8 cellular contexts compared by ENCODE assay signal in genomic region chr11:2099523-2100316, GRCh38. TPM values are rescaled to one million over a fixed set of nuclear protein-coding genes. Genes with fewer than 3 reads are reported as not detected.
DNase-seq lines count a peak whose midpoint lies in the region; ATAC-seq, FAIRE-seq and TF ChIP-seq lines count a peak whose summit lies in the region.

No MANE protein-coding gene starts in this region.

- H3K9me3 Mint-ChIP-seq in activated CD8-positive, alpha-beta T cell treated with anti-CD3 and anti-CD28 coated beads for 36 hours = no peaks in the 10 kb centered on the region
- no peaks in the 10 kb centered on the region for H3K9me3 Mint-ChIP-seq in activated CD8-positive, alpha-beta T cell treated with anti-CD3 and anti-CD28 coated beads, Interleukin-2, amount 10 ng/mL, durations not matched to agents 7 days and 5 days (ENCODE audit: insufficient read depth)
- H3K9me3 Mint-ChIP-seq in stimulated activated effector memory CD8-positive, alpha-beta T cell treated with anti-CD3 and anti-CD28 coated beads, Interleukin-12 subunit alpha, Interleukin-12 subunit beta, amount 100 ng/mL, for 72 hours = no peaks in the 10 kb centered on the region

- peaks cover 0 to 10% of the 10 kb centered on the region in 2 donors for H3K4me1 ChIP-seq in kidney (ENCODE audit: control insufficient read depth in 1 of 2, insufficient read depth in 1 of 2, low read depth in 1 of 2, low read length in 2 of 2)

- no peak for TF ChIP-seq CTCF in activated CD8-positive, alpha-beta T cell treated with anti-CD3 and anti-CD28 coated beads for 36 hours (IDR thresholded peaks at IDR 0.05)
- no peak for TF ChIP-seq CTCF in kidney (IDR thresholded peaks at IDR 0.05; ENCODE audit: borderline replicate concordance, extremely low read depth, insufficient read depth)

- H3K9ac ChIP-seq in kidney (ENCODE audit: low read length in 2 of 2) = no peak overlapping the region

- CTCF ChIA-PET in activated CD8-positive, alpha-beta T cell treated with anti-CD3 and anti-CD28 coated beads for 36 hours (lab: Charles Lee) = interaction anchor here (3.5 kb wide), 1 partner anchor 51 kb away, joined by 19 read pairs; no protein-coding TSS in a partner anchor
- CTCF ChIA-PET in activated CD8-positive, alpha-beta T cell treated with anti-CD3 and anti-CD28 coated beads, Interleukin-2, amount 10 ng/mL, durations not matched to agents 7 days and 5 days (lab: Charles Lee) = interaction anchor here (1.4 kb wide), 1 partner anchor 10 kb away, joined by 3 read pairs; no protein-coding TSS in a partner anchor

- no peaks in the 10 kb centered on the region for H3K9me3 ChIP-seq in kidney (ENCODE audit: control insufficient read depth in 1 of 2, low read length in 2 of 2)

- H3K4me3 ChIP-seq in kidney (ENCODE audit: low read length in 2 of 2) = no peak overlapping the region

- H3K36me3 Mint-ChIP-seq in activated CD8-positive, alpha-beta T cell treated with anti-CD3 and anti-CD28 coated beads for 36 hours (ENCODE audit: low read depth) = no peaks in the 10 kb centered on the region
- H3K36me3 Mint-ChIP-seq in activated CD8-positive, alpha-beta T cell treated with anti-CD3 and anti-CD28 coated beads, Interleukin-2, amount 10 ng/mL, durations not matched to agents 7 days and 5 days (ENCODE audit: low read depth) = no peaks in the 10 kb centered on the region
- no peaks in the 10 kb centered on the region for H3K36me3 Mint-ChIP-seq in stimulated activated effector memory CD8-positive, alpha-beta T cell treated with anti-CD3 and anti-CD28 coated beads, Interleukin-12 subunit alpha, Interleukin-12 subunit beta, amount 100 ng/mL, for 72 hours

- POLR2A ChIA-PET in activated CD8-positive, alpha-beta T cell treated with anti-CD3 and anti-CD28 coated beads for 36 hours (lab: Charles Lee) = interaction anchor here (0.9 kb wide), 1 partner anchor 87 kb away, joined by 3 read pairs; no protein-coding TSS in a partner anchor
- POLR2A ChIA-PET in activated CD8-positive, alpha-beta T cell treated with anti-CD3 and anti-CD28 coated beads, Interleukin-2, amount 10 ng/mL, durations not matched to agents 7 days and 5 days (lab: Charles Lee) = no interaction called here

- H3K4me1 Mint-ChIP-seq in activated CD8-positive, alpha-beta T cell treated with anti-CD3 and anti-CD28 coated beads for 36 hours (ENCODE audit: low read depth) = peaks cover 3% of the 10 kb centered on the region
- H3K4me1 Mint-ChIP-seq in activated CD8-positive, alpha-beta T cell treated with anti-CD3 and anti-CD28 coated beads, Interleukin-2, amount 10 ng/mL, durations not matched to agents 7 days and 5 days (ENCODE audit: low read depth) = peaks cover 4% of the 10 kb centered on the region
- peaks cover 6% of the 10 kb centered on the region for H3K4me1 Mint-ChIP-seq in stimulated activated effector memory CD8-positive, alpha-beta T cell treated with anti-CD3 and anti-CD28 coated beads, Interleukin-12 subunit alpha, Interleukin-12 subunit beta, amount 100 ng/mL, for 72 hours

- intact Hi-C loops in activated CD8-positive, alpha-beta T cell treated with anti-CD3 and anti-CD28 coated beads for 36 hours (cut with micrococcal nuclease) = no loop called here
- intact Hi-C loops in kidney (cut with DNase I) = no loop called here

- H3K4me3 Mint-ChIP-seq in activated CD8-positive, alpha-beta T cell treated with anti-CD3 and anti-CD28 coated beads for 36 hours = no peak overlapping the region
- no peak overlapping the region for H3K4me3 Mint-ChIP-seq in activated CD8-positive, alpha-beta T cell treated with anti-CD3 and anti-CD28 coated beads, Interleukin-2, amount 10 ng/mL, durations not matched to agents 7 days and 5 days
- no peak overlapping the region for H3K4me3 Mint-ChIP-seq in stimulated activated effector memory CD8-positive, alpha-beta T cell treated with anti-CD3 and anti-CD28 coated beads, Interleukin-12 subunit alpha, Interleukin-12 subunit beta, amount 100 ng/mL, for 72 hours

- H3K27ac Mint-ChIP-seq in activated CD8-positive, alpha-beta T cell treated with anti-CD3 and anti-CD28 coated beads for 36 hours = no peak overlapping the region
- no peak overlapping the region for H3K27ac Mint-ChIP-seq in activated CD8-positive, alpha-beta T cell treated with anti-CD3 and anti-CD28 coated beads, Interleukin-2, amount 10 ng/mL, durations not matched to agents 7 days and 5 days
- peak overlapping the region; percentile 34 for H3K27ac Mint-ChIP-seq in stimulated activated effector memory CD8-positive, alpha-beta T cell treated with anti-CD3 and anti-CD28 coated beads, Interleukin-12 subunit alpha, Interleukin-12 subunit beta, amount 100 ng/mL, for 72 hours

- H3K27ac ChIP-seq in kidney (ENCODE audit: low read depth in 2 of 2, low read length in 2 of 2) = no peak overlapping the region

- H3K27me3 Mint-ChIP-seq in activated CD8-positive, alpha-beta T cell treated with anti-CD3 and anti-CD28 coated beads for 36 hours = peaks cover 3% of the 10 kb centered on the region
- peaks cover 9% of the 10 kb centered on the region for H3K27me3 Mint-ChIP-seq in activated CD8-positive, alpha-beta T cell treated with anti-CD3 and anti-CD28 coated beads, Interleukin-2, amount 10 ng/mL, durations not matched to agents 7 days and 5 days (ENCODE audit: low read depth)

- no peak for FAIRE-seq in kidney (lab: Jason Lieb, UNC)

- DNase-seq in activated CD8-positive, alpha-beta T cell treated with anti-CD3 and anti-CD28 coated beads for 36 hours = no peak
- no peak for DNase-seq in activated CD8-positive, alpha-beta T cell treated with anti-CD3 and anti-CD28 coated beads, Interleukin-2, amount 10 ng/mL, durations not matched to agents 7 days and 5 days
- DNase-seq in SW480 (ENCODE audit: low spot score) = peak; percentile 69
- DNase-seq in kidney = peak; percentile 75
- no peak for DNase-seq in stimulated activated effector memory CD8-positive, alpha-beta T cell treated with anti-CD3 and anti-CD28 coated beads, Interleukin-12 subunit alpha, Interleukin-12 subunit beta, amount 100 ng/mL, for 72 hours (ENCODE audit: low spot score in 2 of 2)
- no peak for DNase-seq in NCI-H446 treated with DMSO at 0.1 percent for 48 hours (lab: John Stamatoyannopoulos, UW)
- DNase-seq in SHP77 (lab: John Stamatoyannopoulos, UW) = no peak
- DNase-seq in dermis blood vessel endothelial cell = no peak

- ATAC-seq in activated CD8-positive, alpha-beta T cell treated with anti-CD3 and anti-CD28 coated beads for 36 hours = peak; percentile 17
- no peak for ATAC-seq in activated CD8-positive, alpha-beta T cell treated with anti-CD3 and anti-CD28 coated beads, Interleukin-2, amount 10 ng/mL, durations not matched to agents 7 days and 5 days
- ATAC-seq in stimulated activated effector memory CD8-positive, alpha-beta T cell treated with anti-CD3 and anti-CD28 coated beads, Interleukin-12 subunit alpha, Interleukin-12 subunit beta, amount 100 ng/mL, for 72 hours = no peak

- H3K36me3 ChIP-seq in kidney (ENCODE audit: control insufficient read depth in 1 of 2, insufficient read depth in 2 of 2, low read length in 2 of 2) = no peaks in the 10 kb centered on the region

RNA-seq across cellular contexts. Expression of gene IGF2, which starts 39.5 kb away (rescaled TPM):
- 1 to 10 TPM; 8.1 to 8.2 TPM for total RNA-seq in activated CD8-positive, alpha-beta T cell treated with anti-CD3 and anti-CD28 coated beads for 36 hours
- total RNA-seq in activated CD8-positive, alpha-beta T cell treated with anti-CD3 and anti-CD28 coated beads, Interleukin-2, amount 10 ng/mL, durations not matched to agents 7 days and 5 days = not detected
- 30.5 TPM for total RNA-seq in kidney
- polyA plus RNA-seq in kidney (ENCODE audit: insufficient read depth, low read depth, low replicate concordance) = 10.2 TPM
- 3.5 and 11.2 TPM in 2 replicates for total RNA-seq in dermis blood vessel endothelial cell

Comparison
In these comparisons a context has a peak if more than half of its experiments do, and no peak if none do; other contexts are left out.
1. DNase-seq: peak in SW480 (single experiment) and kidney (single experiment); none in activated CD8-positive, alpha-beta T cell treated with anti-CD3 and anti-CD28 coated beads for 36 hours (single experiment), activated CD8-positive, alpha-beta T cell treated with anti-CD3 and anti-CD28 coated beads, Interleukin-2, amount 10 ng/mL, durations not matched to agents 7 days and 5 days (single experiment), stimulated activated effector memory CD8-positive, alpha-beta T cell treated with anti-CD3 and anti-CD28 coated beads, Interleukin-12 subunit alpha, Interleukin-12 subunit beta, amount 100 ng/mL, for 72 hours (0 of 2), NCI-H446 treated with DMSO at 0.1 percent for 48 hours (single experiment), SHP77 (0 of 2) and dermis blood vessel endothelial cell (single experiment).